8 cellular contexts compared by ENCODE assay signal in the genomic region with DNA sequence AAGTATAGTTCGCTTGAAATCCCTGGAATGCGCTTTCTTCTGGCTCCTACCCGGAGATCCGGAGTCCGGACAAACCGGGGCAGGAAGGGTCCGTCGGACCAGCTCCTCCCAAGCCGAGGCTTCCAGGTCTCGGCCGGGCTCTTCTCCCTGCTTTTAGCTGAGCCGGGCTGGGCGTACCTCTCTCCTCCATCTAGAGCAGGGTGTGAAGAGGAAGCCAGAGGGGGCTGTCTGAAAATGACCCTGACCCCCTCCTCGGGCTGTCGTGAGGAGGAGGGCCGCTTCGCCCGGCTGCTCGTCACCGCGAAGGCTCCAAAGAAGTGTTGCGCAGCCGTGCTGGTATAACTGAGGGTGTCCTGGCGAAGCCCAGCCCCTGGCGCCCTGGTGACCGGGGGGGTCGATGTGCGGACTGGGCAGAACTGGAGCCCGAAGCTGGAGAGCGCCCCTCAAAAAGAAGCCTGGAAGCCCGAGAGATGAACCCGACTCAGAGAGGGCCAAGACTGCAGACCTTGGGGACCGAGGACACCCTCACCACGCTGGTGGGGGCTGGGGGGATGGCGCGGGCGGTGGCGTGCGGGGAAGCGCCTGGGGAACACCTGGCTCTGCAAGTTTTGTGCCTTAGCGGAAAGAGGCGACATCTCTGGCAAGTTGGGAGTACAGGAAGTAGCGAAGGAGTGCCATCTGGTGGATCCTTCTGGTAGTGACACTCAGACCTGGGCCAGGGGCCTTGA. TPM values are rescaled to one million over a fixed set of nuclear protein-coding genes. Genes with fewer than 3 reads are reported as not detected.
A peak's percentile ranks its signal among the peaks of the same experiment; 100 is the strongest.
DNase-seq lines count a peak whose midpoint lies in the region; ATAC-seq and TF ChIP-seq lines count a peak whose summit lies in the region.

No MANE protein-coding gene starts in this region.

- H3K9ac ChIP-seq in SK-N-SH: peak overlapping the region; percentile 52

- H3K36me3 Mint-ChIP-seq in activated naive CD4-positive, alpha-beta T cell treated with anti-CD3 and anti-CD28 coated beads, Interleukin-2, amount 50 U/mL, for 72 hours: no peaks in the 10 kb centered on the region

- H3K4me1 ChIP-seq in ACC112 (ENCODE audit: control insufficient read depth, insufficient read depth, low read length, unreplicated experiment): peaks cover 30% of the 10 kb centered on the region
- H3K4me1 ChIP-seq in SK-N-SH (ENCODE audit: control insufficient read depth in 1 of 2, insufficient read depth in 2 of 2, low read depth in 1 of 2, low read length in 1 of 2): peaks cover under 1 to 19% of the 10 kb centered on the region in 2 experiments; a peak in 1 of 4 replicates
- peaks cover 8% of the 10 kb centered on the region for H3K4me1 ChIP-seq in ovary (ENCODE audit: insufficient read depth)
- H3K4me1 ChIP-seq in tibial artery: peaks cover 5 to 46% (median 33%) of the 10 kb centered on the region in 4 donors

- H3K9me2 ChIP-seq in SK-N-SH: no peaks in the 10 kb centered on the region

- no peak overlapping the region for H3K27ac Mint-ChIP-seq in activated naive CD4-positive, alpha-beta T cell treated with anti-CD3 and anti-CD28 coated beads, Interleukin-2, amount 50 U/mL, for 72 hours

- ATAC-seq in GM18868 (IDR thresholded peaks at IDR 0.05; ENCODE audit: unreplicated experiment): peak; percentile 49
- ATAC-seq in activated naive CD4-positive, alpha-beta T cell treated with anti-CD3 and anti-CD28 coated beads, Interleukin-2, amount 50 U/mL, for 72 hours: peak; percentile 73 to 83

- H3K4me2 ChIP-seq in SK-N-SH: peak overlapping the region; percentile 91

- 2% methylated on average over 27 of the region's 43 CpGs for WGBS in SK-N-SH (ENCODE audit: low lambda C conversion rate)
- WGBS in ovary, 3 donors: 0 to 3% (median 2%) methylated on average over 40 to 43 of the region's 43 CpGs

- no peaks in the 10 kb centered on the region for H3K36me3 ChIP-seq in ACC112 (ENCODE audit: insufficient read depth, low read length)
- no peaks in the 10 kb centered on the region for H3K36me3 ChIP-seq in SK-N-SH (replicated peaks in 1 of 2; ENCODE audit: control insufficient read depth in 1 of 2, insufficient read depth in 2 of 2, low read length in 1 of 2)
- no peaks in the 10 kb centered on the region for H3K36me3 ChIP-seq in ovary
- H3K36me3 ChIP-seq in tibial artery: no peaks in the 10 kb centered on the region

- H3K9me3 ChIP-seq in SK-N-SH (no peaks in the 10 kb centered on the region), ovary (no peaks in the 10 kb centered on the region), tibial artery (no peaks in the 10 kb centered on the region)

- TF ChIP-seq RAD21 in SK-N-SH (IDR thresholded peaks at IDR 0.05; ENCODE audit: low read length): peak; percentile 86

- H3K79me2 ChIP-seq in ACC112 (ENCODE audit: control insufficient read depth, insufficient read depth, low read length, unreplicated experiment): peaks cover 12% of the 10 kb centered on the region
- no peaks in the 10 kb centered on the region for H3K79me2 ChIP-seq in SK-N-SH (ENCODE audit: insufficient read depth)

- TF ChIP-seq EP300 in SK-N-SH (IDR thresholded peaks at IDR 0.05; ENCODE audit: borderline replicate concordance in 1 of 2, low read depth in 1 of 2, low read length in 1 of 2) (no peak), ovary (IDR thresholded peaks at IDR 0.05) (no peak)

- no peak for TF ChIP-seq POLR2A in ovary (IDR thresholded peaks at IDR 0.05)

- H2AFZ ChIP-seq in ACC112 (ENCODE audit: low read length, unreplicated experiment) (peak overlapping the region; percentile 85), SK-N-SH (ENCODE audit: low read depth) (peak overlapping the region; percentile 87)

- H3K27ac ChIP-seq in ACC112 (ENCODE audit: low read depth, low read length) (peak overlapping the region; percentile 57), SK-N-SH (ENCODE audit: low read depth in 2 of 2, low read length in 1 of 2) (peak overlapping the region in 1 of 2 experiments; percentile 70; a peak in 1 of 4 replicates), ovary (no peak overlapping the region), tibial artery (peak overlapping the region; percentile 66 to 95)

- H3K27me3 ChIP-seq in ACC112 (ENCODE audit: insufficient read depth, low read length) (no peaks in the 10 kb centered on the region; the same call in 1 of the 2 replicates), SK-N-SH (ENCODE audit: insufficient read depth) (no peaks in the 10 kb centered on the region), ovary (peaks cover 3% of the 10 kb centered on the region), tibial artery (peaks cover 0 to 12% of the 10 kb centered on the region in 2 donors)

- H4K20me1 ChIP-seq in SK-N-SH (ENCODE audit: insufficient read depth): no peaks in the 10 kb centered on the region

- no peaks in the 10 kb centered on the region for H3K9me3 Mint-ChIP-seq in activated naive CD4-positive, alpha-beta T cell treated with anti-CD3 and anti-CD28 coated beads, Interleukin-2, amount 50 U/mL, for 72 hours

- CTCF ChIA-PET in SK-N-SH (lab: Yijun Ruan, JAX): interaction anchor here (0.6 to 18.9 kb wide), 27 partner anchors 9 to 90 kb away, joined by 3 to 234 read pairs (median 5); a partner anchor contains a TSS

- DNase-seq in LoVo (ENCODE audit: low spot score) (peak; percentile 85), SK-N-SH (peak; percentile 87), head of caudate nucleus (peak in 41 of 42 donors; percentile 40 to 92 (median 77)), ovary (peak; percentile 62 to 80 (median 75)), tibial artery (peak; percentile 76 to 86)
- peak; percentile 80 to 84 for DNase-seq in activated naive CD4-positive, alpha-beta T cell treated with anti-CD3 and anti-CD28 coated beads, Interleukin-2, amount 50 U/mL, for 72 hours (ENCODE audit: low spot score in 2 of 2)

- POLR2A ChIA-PET in SK-N-SH (lab: Yijun Ruan, JAX): interaction anchor here (1.3 kb wide), 1 partner anchor 75 kb away, joined by 6 read pairs; no protein-coding TSS in a partner anchor

- H3K4me3 ChIP-seq in ACC112 (ENCODE audit: low read depth, low read length) (peak overlapping the region; percentile 80), SK-N-SH (ENCODE audit: low read depth in 2 of 2, low read length in 1 of 2) (peak overlapping the region; percentile 57 to 74), ovary (peak overlapping the region; percentile 41), tibial artery (peak overlapping the region; percentile 57 to 64)

- intact Hi-C loops in head of caudate nucleus (cut with DNase I) (loop anchor here (10.0 kb wide), 1 partner anchor 53 kb away; no protein-coding TSS in a partner anchor), ovary (cut with DNase I) (loop anchor here in 2 of 4 donors (1.0 to 5.0 kb wide), 2 partner anchors 26 to 35 kb away; a partner anchor contains a TSS), tibial artery (cut with DNase I; ENCODE audit: low total_unique reads) (loop anchor here (5.0 to 10.0 kb wide), 2 partner anchors 35 to 987 kb away; a partner anchor contains a TSS)

- TF ChIP-seq CTCF in SK-N-SH (IDR thresholded peaks at IDR 0.05) (peak; percentile 84), ovary (IDR thresholded peaks at IDR 0.05) (peak; percentile 66 to 84 (median 79)), tibial artery (IDR thresholded peaks at IDR 0.05) (peak; percentile 89 to 92)

- peaks cover 4% of the 10 kb centered on the region for H3F3A ChIP-seq in SK-N-SH (replicated peaks; ENCODE audit: insufficient read depth)

TF ChIP-seq in SK-N-SH, 30 proteins besides CTCF, POLR2A, EP300 and RAD21 (continues in another document):
- TF ChIP-seq RCOR1 (IDR thresholded peaks at IDR 0.05; ENCODE audit: low read length) (peak; percentile 71), ELF1 (IDR thresholded peaks at IDR 0.05) (peak; percentile 37; the same call in 1 of the 2 replicates), GABPA (IDR thresholded peaks at IDR 0.05; ENCODE audit: low read depth) (peak; percentile 56), SIN3A (IDR thresholded peaks at IDR 0.05; ENCODE audit: borderline replicate concordance, low read depth, low read length) (0 out of 2 replicates have a peak, but pooled peaks have one; percentile 50), MXI1 (IDR thresholded peaks at IDR 0.05; ENCODE audit: low read depth, low read length) (peak; percentile 57; the same call in 1 of the 2 replicates)

RNA-seq across cellular contexts. Expression of a gene that starts 5.7 kb away (rescaled TPM):
- polyA plus RNA-seq in SK-N-SH (2012; rRNA removed): 1.9 and 3.0 TPM in 2 replicates
- 0.84 and 1.4 TPM in 2 replicates for polyA plus RNA-seq in SK-N-SH (2012; cell fraction: cytosol; rRNA removed)
- polyA plus RNA-seq in SK-N-SH (2012; cell fraction: nucleus; rRNA removed): 6.2 and 8.4 TPM in 2 replicates
- 1 to 10 TPM in 1 of 2 donors, under 1 TPM in 1; 0.60 to 1.3 TPM for total RNA-seq in activated naive CD4-positive, alpha-beta T cell treated with anti-CD3 and anti-CD28 coated beads, Interleukin-2, amount 50 U/mL, for 72 hours
- 1 to 10 TPM in 2 of 7 donors, under 1 TPM in 3, not detected in 2; 0.57 to 1.4 (median 0.94) TPM for total RNA-seq in ovary
- 1 to 10 TPM in 1 of 2 donors, under 1 TPM in 1; 0.46 to 1.9 TPM for polyA plus RNA-seq in ovary

RNA-seq across cellular contexts. Expression of a gene that starts 36.5 kb away (rescaled TPM):
- polyA plus RNA-seq in SK-N-SH (2012; rRNA removed) (142 and 229 TPM in 2 replicates), ovary (10 to 100 TPM; 26.5 to 51.5 TPM)
- 44.8 and 65.6 TPM in 2 replicates for polyA plus RNA-seq in SK-N-SH (2012; cell fraction: cytosol; rRNA removed)
- polyA plus RNA-seq in SK-N-SH (2012; cell fraction: nucleus; rRNA removed): 1,157 and 1,277 TPM in 2 replicates
- 10 to 100 TPM; 36.9 to 43.9 TPM for total RNA-seq in activated naive CD4-positive, alpha-beta T cell treated with anti-CD3 and anti-CD28 coated beads, Interleukin-2, amount 50 U/mL, for 72 hours
- total RNA-seq in ovary: 10 to 100 TPM; 20.2 to 47.0 (median 28.6) TPM

RNA-seq across cellular contexts. Expression of a gene that starts 36.6 kb away (rescaled TPM):
- polyA plus RNA-seq in SK-N-SH (2012; rRNA removed) (1.9 and 2.3 TPM in 2 replicates), ovary (under 1 TPM; 0.07 to 0.44 TPM)
- 0.95 and 1.5 TPM in 2 replicates for polyA plus RNA-seq in SK-N-SH (2012; cell fraction: cytosol; rRNA removed)
- 5.4 and 6.8 TPM in 2 replicates for polyA plus RNA-seq in SK-N-SH (2012; cell fraction: nucleus; rRNA removed)
- total RNA-seq in activated naive CD4-positive, alpha-beta T cell treated with anti-CD3 and anti-CD28 coated beads, Interleukin-2, amount 50 U/mL, for 72 hours: 1 to 10 TPM in 1 of 2 donors, under 1 TPM in 1; 0.80 to 1.3 TPM
- total RNA-seq in ovary: 1 to 10 TPM in 2 of 7 donors, under 1 TPM in 5; 0.56 to 1.2 (median 0.74) TPM

Comparison
In these comparisons a context has a peak if more than half of its experiments do, and no peak if none do; other contexts are left out.
1. H3K27ac ChIP-seq: peak in ACC112 (single experiment) and tibial artery (2 of 2); none in ovary (0 of 2).
2. Peak in every context shown above with its lines, with median percentiles within 50 percentile points of each other: H3K4me3 ChIP-seq, DNase-seq and CTCF ChIP-seq.